1 cellular context compared by ENCODE assay signal in the genomic region with DNA sequence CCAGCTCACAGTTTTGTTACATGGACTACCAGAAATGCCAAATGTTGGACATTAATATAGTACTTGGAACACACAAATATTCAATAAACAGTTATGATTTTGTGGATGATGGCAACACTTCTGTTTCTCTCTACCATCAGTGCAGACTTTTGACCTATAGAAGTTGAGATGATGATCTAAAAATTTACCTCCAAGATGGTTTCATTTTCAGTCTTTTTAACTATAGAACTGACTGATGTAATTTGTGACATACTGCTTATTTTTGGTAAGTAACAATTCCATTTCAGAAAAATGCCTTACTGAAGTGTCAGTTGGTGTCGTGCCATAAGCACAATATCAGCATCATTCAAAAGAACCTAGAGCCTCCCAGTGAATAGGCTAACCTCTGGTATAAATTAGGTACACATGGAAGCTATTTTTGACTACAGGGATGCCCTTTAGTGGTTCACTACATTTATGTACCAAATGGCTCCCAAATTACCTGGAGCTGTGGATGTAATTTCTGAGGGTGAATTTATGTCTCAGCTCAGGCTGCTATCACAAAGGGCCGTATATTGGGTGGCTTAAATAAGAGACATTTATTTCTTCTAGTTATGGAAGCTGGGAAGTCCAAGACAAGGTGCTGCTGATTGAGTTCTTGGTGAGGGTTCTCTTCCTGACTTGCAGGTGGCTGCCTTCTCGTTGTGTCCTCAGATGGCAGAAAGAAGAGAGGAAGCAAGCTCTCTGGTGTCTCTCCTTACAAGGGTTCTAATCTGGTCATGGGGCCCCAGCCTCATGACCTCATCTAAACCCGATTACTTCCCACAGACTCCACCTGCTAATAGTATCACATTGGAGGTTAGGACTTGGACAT.
TF ChIP-seq lines count a peak whose summit lies in the region.

No MANE protein-coding gene starts in this region.

TF ChIP-seq in SK-N-SH, 30 proteins besides CTCF, POLR2A, EP300 and RAD21 (continued from another document):
- TF ChIP-seq, protein P1, sequence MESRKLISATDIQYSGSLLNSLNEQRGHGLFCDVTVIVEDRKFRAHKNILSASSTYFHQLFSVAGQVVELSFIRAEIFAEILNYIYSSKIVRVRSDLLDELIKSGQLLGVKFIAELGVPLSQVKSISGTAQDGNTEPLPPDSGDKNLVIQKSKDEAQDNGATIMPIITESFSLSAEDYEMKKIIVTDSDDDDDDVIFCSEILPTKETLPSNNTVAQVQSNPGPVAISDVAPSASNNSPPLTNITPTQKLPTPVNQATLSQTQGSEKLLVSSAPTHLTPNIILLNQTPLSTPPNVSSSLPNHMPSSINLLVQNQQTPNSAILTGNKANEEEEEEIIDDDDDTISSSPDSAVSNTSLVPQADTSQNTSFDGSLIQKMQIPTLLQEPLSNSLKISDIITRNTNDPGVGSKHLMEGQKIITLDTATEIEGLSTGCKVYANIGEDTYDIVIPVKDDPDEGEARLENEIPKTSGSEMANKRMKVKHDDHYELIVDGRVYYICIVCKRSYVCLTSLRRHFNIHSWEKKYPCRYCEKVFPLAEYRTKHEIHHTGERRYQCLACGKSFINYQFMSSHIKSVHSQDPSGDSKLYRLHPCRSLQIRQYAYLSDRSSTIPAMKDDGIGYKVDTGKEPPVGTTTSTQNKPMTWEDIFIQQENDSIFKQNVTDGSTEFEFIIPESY (IDR thresholded peaks at IDR 0.05; ENCODE audit: borderline replicate concordance, low read depth), result no peak
- TF ChIP-seq FOSL2 (IDR thresholded peaks at IDR 0.05; ENCODE audit: borderline replicate concordance, low read depth), result no peak
- TF ChIP-seq TEAD4 (IDR thresholded peaks at IDR 0.05; ENCODE audit: borderline replicate concordance, insufficient read depth), result no peak
- no peak for TF ChIP-seq MEF2A (IDR thresholded peaks at IDR 0.05; ENCODE audit: borderline replicate concordance, low read depth)
- no peak for TF ChIP-seq SIN3A (IDR thresholded peaks at IDR 0.05; ENCODE audit: borderline replicate concordance, low read depth, low read length)
- no peak for TF ChIP-seq MXI1 (IDR thresholded peaks at IDR 0.05; ENCODE audit: low read depth, low read length)
- TF ChIP-seq, protein P2, sequence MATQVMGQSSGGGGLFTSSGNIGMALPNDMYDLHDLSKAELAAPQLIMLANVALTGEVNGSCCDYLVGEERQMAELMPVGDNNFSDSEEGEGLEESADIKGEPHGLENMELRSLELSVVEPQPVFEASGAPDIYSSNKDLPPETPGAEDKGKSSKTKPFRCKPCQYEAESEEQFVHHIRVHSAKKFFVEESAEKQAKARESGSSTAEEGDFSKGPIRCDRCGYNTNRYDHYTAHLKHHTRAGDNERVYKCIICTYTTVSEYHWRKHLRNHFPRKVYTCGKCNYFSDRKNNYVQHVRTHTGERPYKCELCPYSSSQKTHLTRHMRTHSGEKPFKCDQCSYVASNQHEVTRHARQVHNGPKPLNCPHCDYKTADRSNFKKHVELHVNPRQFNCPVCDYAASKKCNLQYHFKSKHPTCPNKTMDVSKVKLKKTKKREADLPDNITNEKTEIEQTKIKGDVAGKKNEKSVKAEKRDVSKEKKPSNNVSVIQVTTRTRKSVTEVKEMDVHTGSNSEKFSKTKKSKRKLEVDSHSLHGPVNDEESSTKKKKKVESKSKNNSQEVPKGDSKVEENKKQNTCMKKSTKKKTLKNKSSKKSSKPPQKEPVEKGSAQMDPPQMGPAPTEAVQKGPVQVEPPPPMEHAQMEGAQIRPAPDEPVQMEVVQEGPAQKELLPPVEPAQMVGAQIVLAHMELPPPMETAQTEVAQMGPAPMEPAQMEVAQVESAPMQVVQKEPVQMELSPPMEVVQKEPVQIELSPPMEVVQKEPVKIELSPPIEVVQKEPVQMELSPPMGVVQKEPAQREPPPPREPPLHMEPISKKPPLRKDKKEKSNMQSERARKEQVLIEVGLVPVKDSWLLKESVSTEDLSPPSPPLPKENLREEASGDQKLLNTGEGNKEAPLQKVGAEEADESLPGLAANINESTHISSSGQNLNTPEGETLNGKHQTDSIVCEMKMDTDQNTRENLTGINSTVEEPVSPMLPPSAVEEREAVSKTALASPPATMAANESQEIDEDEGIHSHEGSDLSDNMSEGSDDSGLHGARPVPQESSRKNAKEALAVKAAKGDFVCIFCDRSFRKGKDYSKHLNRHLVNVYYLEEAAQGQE (IDR thresholded peaks at IDR 0.05; ENCODE audit: low read depth, low read length), result no peak
- no peak for TF ChIP-seq SMC3 (IDR thresholded peaks at IDR 0.05; ENCODE audit: low read depth, low read length)
- no peak for TF ChIP-seq RXRA (IDR thresholded peaks at IDR 0.05; ENCODE audit: borderline replicate concordance, low read depth)
- no peak for TF ChIP-seq CHD2 (IDR thresholded peaks at IDR 0.05; ENCODE audit: low read length, partially characterized antibody)
- no peak for TF ChIP-seq GABPA (IDR thresholded peaks at IDR 0.05; ENCODE audit: low read depth)
- TF ChIP-seq, protein P3, sequence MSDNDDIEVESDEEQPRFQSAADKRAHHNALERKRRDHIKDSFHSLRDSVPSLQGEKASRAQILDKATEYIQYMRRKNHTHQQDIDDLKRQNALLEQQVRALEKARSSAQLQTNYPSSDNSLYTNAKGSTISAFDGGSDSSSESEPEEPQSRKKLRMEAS (IDR thresholded peaks at IDR 0.05; ENCODE audit: low read depth), result no peak
TF ChIP-seq in SK-N-SH: peak in this region for 0.
